9 cellular contexts compared by ENCODE assay signal in genomic region chr6:52155791-52156576, GRCh38. TPM values are rescaled to one million over a fixed set of nuclear protein-coding genes. Genes with fewer than 3 reads are reported as not detected.
DNase-seq lines count a peak whose midpoint lies in the region; ATAC-seq and TF ChIP-seq lines count a peak whose summit lies in the region.
"Had no signal": no experiment of that assay in that cellular context is flagged by ENCODE, and none has a peak within 500 bp of the region (broad histone marks: within the 10 kb centered on the region; RNA-seq: fewer than 3 reads in every experiment).

No MANE protein-coding gene starts in this region.

- DNase-seq in NB4 (ENCODE audit: low read depth): peak; percentile 65
- peak; percentile 92 for DNase-seq in islet precursor cell
- DNase-seq in NCI-H774 (lab: John Stamatoyannopoulos, UW): no peak
- no peak for DNase-seq in activated gamma-delta T cell treated with Interleukin-2 at 50 U/mL for 16 hours
- DNase-seq in upper lobe of left lung: no peak
- DNase-seq in colonic mucosa: no peak

- H3K9me3 ChIP-seq in upper lobe of left lung (no peaks in the 10 kb centered on the region), colonic mucosa (no peaks in the 10 kb centered on the region)

- no peak overlapping the region for H3K9ac ChIP-seq in colonic mucosa (ENCODE audit: low read depth in 2 of 2, low read length in 2 of 2)

- 40 to 45% methylated on average over 6 to 7 of the region's 7 CpGs for WGBS in upper lobe of left lung, 2 donors

- H3K27me3 ChIP-seq in upper lobe of left lung (no peaks in the 10 kb centered on the region), colonic mucosa (peaks cover 4% of the 10 kb centered on the region)

- intact Hi-C loops in colonic mucosa (cut with DNase I): no loop called here

- no peak overlapping the region for H3K27ac ChIP-seq in upper lobe of left lung
- no peak overlapping the region for H3K27ac ChIP-seq in colonic mucosa
- H3K27ac ChIP-seq: SK-N-MC had no signal

- H3K36me3 ChIP-seq in upper lobe of left lung: no peaks in the 10 kb centered on the region
- H3K36me3 ChIP-seq in colonic mucosa: no peaks in the 10 kb centered on the region

- H3K4me3 ChIP-seq in NB4 (ENCODE audit: low read depth, low read length): no peak overlapping the region
- no peak overlapping the region for H3K4me3 ChIP-seq in upper lobe of left lung
- H3K4me3 ChIP-seq in colonic mucosa: no peak overlapping the region
- H3K4me3 ChIP-seq: SK-N-MC had no signal

- no peak for TF ChIP-seq EP300 in upper lobe of left lung (IDR thresholded peaks at IDR 0.05)

- ATAC-seq in GM18873 (IDR thresholded peaks at IDR 0.05; ENCODE audit: low FRiP score, unreplicated experiment) (peak; percentile 90), HG02642 (IDR thresholded peaks at IDR 0.05; ENCODE audit: poor library complexity, unreplicated experiment) (peak; percentile 83), upper lobe of left lung (ENCODE audit: low FRiP score in 2 of 2) (no peak)

- no peak for TF ChIP-seq POLR2A in NB4 (IDR thresholded peaks at IDR 0.05; ENCODE audit: extremely low read depth, insufficient read length)
- no peak for TF ChIP-seq POLR2A in upper lobe of left lung (IDR thresholded peaks at IDR 0.05)

- TF ChIP-seq CTCF in NB4 (IDR thresholded peaks at IDR 0.05; ENCODE audit: low read depth, low read length) (no peak), upper lobe of left lung (IDR thresholded peaks at IDR 0.05) (no peak), colonic mucosa (IDR thresholded peaks at IDR 0.05) (no peak)

- H3K4me1 ChIP-seq in upper lobe of left lung: no peaks in the 10 kb centered on the region
- H3K4me1 ChIP-seq in colonic mucosa: no peaks in the 10 kb centered on the region

RNA-seq across cellular contexts. Expression of gene IL17A, which starts 30.2 kb away (rescaled TPM):
- total RNA-seq in upper lobe of left lung (not detected), colonic mucosa (not detected)

Comparison
In these comparisons a context has a peak if more than half of its experiments do, and no peak if none do; other contexts are left out.
1. ATAC-seq: peak in GM18873 (single experiment) and HG02642 (single experiment); none in upper lobe of left lung (0 of 2).
2. DNase-seq: peak in NB4 (single experiment) and islet precursor cell (single experiment); none in NCI-H774 (single experiment), activated gamma-delta T cell treated with Interleukin-2 at 50 U/mL for 16 hours (single experiment), upper lobe of left lung (0 of 2) and colonic mucosa (single experiment).